Comparison of ENCODE assay signal across 21 cellular contexts in genomic region chr13:69681722-69682121, GRCh38.
"Had no signal": no experiment of that assay in that cellular context is flagged by ENCODE, and none has a peak within 500 bp of the region (broad histone marks: within the 10 kb centered on the region; RNA-seq: fewer than 3 reads in every experiment).

No MANE protein-coding gene starts in this region.

- H3K9me3 ChIP-seq: MG63 had no signal

- DNase-seq: KBM-7, MG63, NCI-H1092 treated with DMSO at 0.1 percent for 48 hours, NCI-H1436, NCI-H187, NCI-H2029, NCI-H2081 treated with DMSO at 0.1 percent for 48 hours, NCI-H2171, NCI-H345, NCI-H446 treated with DMSO at 0.1 percent for 48 hours, NCI-H510A treated with DMSO at 0.1 percent for 48 hours, NCI-H526 treated with DMSO at 0.1 percent for 48 hours, NCI-H748 treated with DMSO at 0.1 percent for 48 hours, PC-3, SHP77, T-helper 1 cell, T-helper 17 cell had no signal

- H3K27ac ChIP-seq: HL-60, RWPE1 had no signal

- H3K4me3 ChIP-seq: MG63 had no signal

- ATAC-seq: Panc1, PC-3, T-helper 17 cell had no signal

- H3K27me3 ChIP-seq: MG63 had no signal

- FAIRE-seq: HTR-8/SVneo had no signal

- H3K36me3 ChIP-seq: MG63 had no signal
